In the genomic region with DNA sequence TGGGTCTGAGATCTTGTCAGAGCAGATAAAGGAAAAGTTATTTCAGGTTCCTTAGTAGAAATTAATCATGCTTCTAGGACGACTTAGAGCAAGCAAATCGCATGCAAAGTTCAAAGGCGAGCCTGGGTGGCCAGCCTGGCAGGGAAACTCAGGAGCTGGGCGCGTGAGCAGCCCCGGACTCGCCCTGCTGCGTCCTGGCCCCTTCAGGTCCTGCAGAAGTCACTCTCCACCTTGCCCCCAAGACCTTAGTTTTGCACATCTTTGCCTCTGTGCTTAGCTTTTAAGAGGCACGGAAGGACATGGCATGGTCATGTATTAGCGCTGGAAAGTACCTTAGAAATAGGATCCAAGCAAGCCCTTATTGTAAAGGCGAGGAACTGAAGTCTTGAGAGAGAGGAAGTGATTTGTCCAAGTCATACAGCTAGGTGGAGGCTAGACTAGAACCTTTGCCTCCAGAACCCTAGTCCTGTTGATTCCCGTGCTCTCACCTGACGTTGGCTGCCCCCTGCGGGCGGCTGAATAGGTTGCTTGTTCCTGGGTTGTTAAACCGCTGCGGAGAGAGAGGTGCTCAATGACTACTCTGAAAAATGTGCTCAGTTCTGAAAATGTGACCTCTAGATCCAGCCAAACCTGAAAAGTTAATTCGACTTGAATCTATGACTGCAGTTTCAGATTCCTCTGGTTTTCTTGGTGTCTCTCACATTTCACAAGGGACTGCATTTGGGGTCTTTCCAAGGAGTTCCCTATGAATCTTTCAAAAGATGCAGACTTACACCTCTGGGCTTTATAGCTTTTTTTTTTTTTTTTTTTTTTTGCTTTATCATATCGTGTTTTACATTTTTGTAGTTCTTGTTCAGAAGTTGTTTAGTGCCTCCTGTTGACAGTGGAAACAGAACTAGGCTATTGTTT, we compare ENCODE assay signal across 8 cellular contexts. TPM values are rescaled to one million over a fixed set of nuclear protein-coding genes. Genes with fewer than 3 reads are reported as not detected.
DNase-seq lines count a peak whose midpoint lies in the region; ATAC-seq lines count a peak whose summit lies in the region.

No MANE protein-coding gene starts in this region.

- peaks cover 6 to 34% (median 29%) of the 10 kb centered on the region in 5 donors for H3K4me1 ChIP-seq in subcutaneous abdominal adipose tissue (ENCODE audit: control insufficient read depth in 5 of 5, insufficient read depth in 5 of 5, low read length in 5 of 5)

- ATAC-seq in GM18511 (IDR thresholded peaks at IDR 0.05; ENCODE audit: unreplicated experiment): peak; percentile 42
- peak; percentile 31 for ATAC-seq in HG03095 (IDR thresholded peaks at IDR 0.05; ENCODE audit: unreplicated experiment)
- peak; percentile 51 for ATAC-seq in effector memory CD8-positive, alpha-beta T cell (replicated peaks)
- peak; percentile 52 for ATAC-seq in naive B cell (ENCODE audit: low read depth in 2 of 2)

- H3K27ac Mint-ChIP-seq in effector memory CD8-positive, alpha-beta T cell: no peak overlapping the region
- H3K27ac Mint-ChIP-seq in naive B cell: peak overlapping the region; percentile 16 to 80 (median 61)

- peak; percentile 62 for DNase-seq in ACHN
- DNase-seq in NCI-H524 (lab: John Stamatoyannopoulos, UW): peak; percentile 39 to 66
- DNase-seq in activated CD4-positive, alpha-beta T cell treated with anti-CD3 and anti-CD28 coated beads, Interleukin-2, amount 50 U/mL, for 4 hours: peak; percentile 75 to 78
- peak; percentile 55 to 58 (median 58) for DNase-seq in effector memory CD8-positive, alpha-beta T cell
- peak; percentile 51 for DNase-seq in naive B cell

- H3K4me1 Mint-ChIP-seq in effector memory CD8-positive, alpha-beta T cell (ENCODE audit: low read depth in 2 of 2): peaks cover 18 to 26% of the 10 kb centered on the region in 2 donors
- H3K4me1 Mint-ChIP-seq in naive B cell: peaks cover 20 to 22% (median 21%) of the 10 kb centered on the region in 3 donors

- no peak overlapping the region for H3K9ac ChIP-seq in subcutaneous abdominal adipose tissue (ENCODE audit: low read length in 5 of 5)

- H3K9me3 Mint-ChIP-seq in effector memory CD8-positive, alpha-beta T cell: no peaks in the 10 kb centered on the region
- H3K9me3 Mint-ChIP-seq in naive B cell: no peaks in the 10 kb centered on the region

- H3K27me3 ChIP-seq in subcutaneous abdominal adipose tissue (ENCODE audit: control insufficient read depth in 5 of 5, insufficient read depth in 4 of 5, low read length in 5 of 5): peaks cover 9 to 29% (median 18%) of the 10 kb centered on the region in 5 donors

- H3K4me3 Mint-ChIP-seq in effector memory CD8-positive, alpha-beta T cell: peak overlapping the region; percentile 90
- H3K4me3 Mint-ChIP-seq in naive B cell: peak overlapping the region; percentile 88 to 95 (median 91)

- H3K4me3 ChIP-seq in subcutaneous abdominal adipose tissue (ENCODE audit: low read depth in 1 of 5, low read length in 5 of 5): peak overlapping the region; percentile 40 to 76 (median 65)

- H3K36me3 Mint-ChIP-seq in effector memory CD8-positive, alpha-beta T cell (ENCODE audit: insufficient read depth): peaks cover 11% of the 10 kb centered on the region
- H3K36me3 Mint-ChIP-seq in naive B cell: no peaks in the 10 kb centered on the region

- H3K9me3 ChIP-seq in subcutaneous abdominal adipose tissue (ENCODE audit: control insufficient read depth in 5 of 5, low read length in 5 of 5): no peaks in the 10 kb centered on the region

- in situ Hi-C loops in ACHN (cut with HindIII; ENCODE audit: low pct_ligation_motif_present, low pct_unique_long_range_greater_than_20kb, low sequenced_read_pairs): no loop called here

- peaks cover 2 to 5% of the 10 kb centered on the region in 2 donors for H3K27me3 Mint-ChIP-seq in effector memory CD8-positive, alpha-beta T cell
- peaks cover 0 to 7% (median 4%) of the 10 kb centered on the region in 3 donors for H3K27me3 Mint-ChIP-seq in naive B cell

- no peaks in the 10 kb centered on the region for H3K36me3 ChIP-seq in subcutaneous abdominal adipose tissue (ENCODE audit: control insufficient read depth in 5 of 5, insufficient read depth in 5 of 5, low read length in 5 of 5)

- H3K27ac ChIP-seq in subcutaneous abdominal adipose tissue (ENCODE audit: low read depth, low read length): no peak overlapping the region

RNA-seq across cellular contexts. Expression of gene MYB, which starts 2.7 kb away (rescaled TPM):
- polyA plus RNA-seq in naive B cell (ENCODE audit: low read depth in 6 of 6): under 1 TPM in 4 of 6 donors, not detected in 2; 0.13 to 0.39 (median 0.26) TPM

Comparison
In these comparisons a context has a peak if more than half of its experiments do, and no peak if none do; other contexts are left out.
1. H3K27ac Mint-ChIP-seq: peak in naive B cell (6 of 6); none in effector memory CD8-positive, alpha-beta T cell (0 of 2).
2. Peak in every context shown above with its lines, with median percentiles within 50 percentile points of each other: DNase-seq and ATAC-seq.